8 cellular contexts compared by ENCODE assay signal in the genomic region with DNA sequence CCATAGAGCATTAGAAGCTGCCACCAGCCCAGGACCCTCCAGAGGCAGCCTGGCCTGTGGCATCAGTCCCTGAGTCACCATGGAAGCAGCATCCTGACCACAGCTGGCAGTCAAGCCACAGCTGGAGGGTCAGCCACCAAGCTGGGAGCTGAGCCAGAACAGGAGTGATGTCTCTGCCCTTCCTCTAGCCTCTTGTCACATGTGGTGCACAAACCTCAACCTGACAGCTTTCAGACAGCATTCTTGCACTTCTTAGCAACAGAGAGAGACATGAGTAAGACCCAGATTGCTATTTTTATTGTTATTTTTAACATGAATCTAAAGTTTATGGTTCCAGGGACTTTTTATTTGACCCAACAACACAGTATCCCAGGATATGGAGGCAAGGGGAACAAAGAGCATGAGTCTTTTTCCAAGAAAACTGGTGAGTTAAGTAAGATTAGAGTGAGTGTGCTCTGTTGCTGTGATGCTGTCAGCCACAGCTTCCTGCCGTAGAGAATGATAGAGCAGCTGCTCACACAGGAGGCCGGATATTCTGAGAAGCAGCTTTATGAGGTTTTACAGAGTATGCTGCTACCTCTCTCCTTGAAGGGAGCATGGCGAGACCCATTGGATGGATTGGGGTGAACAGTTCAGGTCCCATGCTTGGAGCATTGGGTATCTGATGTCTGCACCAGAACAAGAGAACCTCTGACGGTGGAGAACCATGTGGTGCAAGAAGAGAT. TPM values are rescaled to one million over a fixed set of nuclear protein-coding genes. Genes with fewer than 3 reads are reported as not detected.
A peak's percentile ranks its signal among the peaks of the same experiment; 100 is the strongest.
DNase-seq lines count a peak whose midpoint lies in the region; ATAC-seq and TF ChIP-seq lines count a peak whose summit lies in the region.

No MANE protein-coding gene starts in this region.

- no peak overlapping the region for H2BK15ac ChIP-seq in H9 (ENCODE audit: low read depth, low read length)

- H2BK120ac ChIP-seq in H9 (ENCODE audit: low read depth, low read length, poor library complexity, severe bottlenecking): no peak overlapping the region

- WGBS in H9 (ENCODE audit: extremely low coverage, insufficient read length, low lambda C conversion rate): no CpG with 5 or more reads among the region's 4 CpGs

- no peak overlapping the region for H3T11ph ChIP-seq in H9 (ENCODE audit: low read length)

- H4K20me1 ChIP-seq in H9 (ENCODE audit: control insufficient read depth, insufficient read depth, insufficient read length): no peaks in the 10 kb centered on the region

- no peaks in the 10 kb centered on the region for H3K27me3 ChIP-seq in H9 (ENCODE audit: insufficient read depth, low read length)

- no peak overlapping the region for H4K8ac ChIP-seq in H9 (replicated peaks; ENCODE audit: insufficient read length, low read depth, low read length)

- H3K4me3 Mint-ChIP-seq in T-helper 17 cell: peak overlapping the region; percentile 75
- H3K4me3 Mint-ChIP-seq in dendritic cell treated with granulocyte-macrophage colony-stimulating factor and Interleukin-4, amounts not matched to agents 40 ng/mL and 50 ng/mL, for 4 days: no peak overlapping the region
- H3K4me3 Mint-ChIP-seq in H9: no peak overlapping the region

- no peak overlapping the region for H2BK5ac ChIP-seq in H9 (ENCODE audit: insufficient read length, low read length)

- peak; percentile 77 for DNase-seq in NK-92 treated with Interleukin-12 subunit alpha and Interleukin-12 subunit beta, amount 100 ng/mL, for 24 hours (lab: John Stamatoyannopoulos, UW)
- no peak for DNase-seq in NK-92 (lab: John Stamatoyannopoulos, UW; ENCODE audit: unreplicated experiment)
- DNase-seq in T-helper 17 cell: peak in 2 of 3 donors; percentile 35 to 45
- peak; percentile 29 to 86 (median 70) for DNase-seq in stimulated activated naive CD4-positive, alpha-beta T cell (lab: John Stamatoyannopoulos, UW)
- no peak for DNase-seq in NCI-H2171 treated with DMSO at 0.1 percent for 48 hours (lab: John Stamatoyannopoulos, UW)
- no peak for DNase-seq in H9

- H4K91ac ChIP-seq in H9 (ENCODE audit: insufficient read length, low read depth, low read length): no peak overlapping the region

- H2BK20ac ChIP-seq in H9 (ENCODE audit: low read depth, low read length, poor library complexity, severe bottlenecking): no peak overlapping the region

- no peak overlapping the region for H3K14ac ChIP-seq in H9 (ENCODE audit: insufficient read depth, low read length)

- H3K9ac ChIP-seq in H9 (ENCODE audit: extremely low read depth, insufficient read length, low read length): no peak overlapping the region

- H3K79me1 ChIP-seq in H9 (ENCODE audit: insufficient read depth, low read depth, low read length, poor library complexity, severe bottlenecking): no peaks in the 10 kb centered on the region

- H3K4me1 Mint-ChIP-seq in T-helper 17 cell (peaks cover 82% of the 10 kb centered on the region), H9 (peaks cover 0 to 2% of the 10 kb centered on the region in 2 experiments; a peak in 2 of 4 replicates)
- peaks cover 32% of the 10 kb centered on the region for H3K4me1 Mint-ChIP-seq in dendritic cell treated with granulocyte-macrophage colony-stimulating factor and Interleukin-4, amounts not matched to agents 40 ng/mL and 50 ng/mL, for 4 days (ENCODE audit: low read depth)

- H3K4me2 ChIP-seq in H9 (ENCODE audit: insufficient read depth, insufficient read length, low read length): no peak overlapping the region

- no peak for TF ChIP-seq CTCF in H9 (conservative IDR thresholded peaks at IDR 0.05)

- no peaks in the 10 kb centered on the region for H3K23me2 ChIP-seq in H9 (ENCODE audit: insufficient read length, low read depth, low read length, poor library complexity, severe bottlenecking)

- ATAC-seq in HG02973 (IDR thresholded peaks at IDR 0.05; ENCODE audit: unreplicated experiment): peak; percentile 94
- ATAC-seq in T-helper 17 cell: peak; percentile 90

- H3K27ac Mint-ChIP-seq in T-helper 17 cell: peak overlapping the region; percentile 96
- H3K27ac Mint-ChIP-seq in dendritic cell treated with granulocyte-macrophage colony-stimulating factor and Interleukin-4, amounts not matched to agents 40 ng/mL and 50 ng/mL, for 4 days: peak overlapping the region; percentile 61
- H3K27ac Mint-ChIP-seq in H9: no peak overlapping the region

- H3K4me1 ChIP-seq in H9 (ENCODE audit: insufficient read depth, low read length): no peaks in the 10 kb centered on the region

- H3K9me3 ChIP-seq in T-helper 17 cell (ENCODE audit: control insufficient read depth, low read length, poor library complexity, severe bottlenecking): no peaks in the 10 kb centered on the region
- H3K9me3 ChIP-seq in H9 (ENCODE audit: control insufficient read depth, low read depth, low read length): no peaks in the 10 kb centered on the region

- no peak overlapping the region for H3K4ac ChIP-seq in H9 (ENCODE audit: low read depth, low read length)

- no peaks in the 10 kb centered on the region for H3K79me2 ChIP-seq in H9 (ENCODE audit: insufficient read depth, low read length)

- no peak overlapping the region for H4K5ac ChIP-seq in H9 (ENCODE audit: insufficient read length, low read depth, low read length)

- H3K56ac ChIP-seq in H9 (ENCODE audit: insufficient read length, low read depth, low read length): no peak overlapping the region

- H2AFZ ChIP-seq in H9 (ENCODE audit: low read length): no peak overlapping the region

- H3K23ac ChIP-seq in H9 (ENCODE audit: insufficient read length, low read depth, low read length): no peak overlapping the region

- no peaks in the 10 kb centered on the region for H3K9me3 Mint-ChIP-seq in dendritic cell treated with granulocyte-macrophage colony-stimulating factor and Interleukin-4, amounts not matched to agents 40 ng/mL and 50 ng/mL, for 4 days
- H3K9me3 Mint-ChIP-seq in H9: no peaks in the 10 kb centered on the region; a peak in 2 of 5 replicates

- intact Hi-C loops in dendritic cell treated with granulocyte-macrophage colony-stimulating factor and Interleukin-4, amounts not matched to agents 40 ng/mL and 50 ng/mL, for 4 days (cut with micrococcal nuclease): loop anchor here (1.0 to 2.0 kb wide), 2 partner anchors 59 to 104 kb away; no protein-coding TSS in a partner anchor

- H3K18ac ChIP-seq in H9 (ENCODE audit: insufficient read length, low read depth, low read length): no peak overlapping the region

- H3K27me3 Mint-ChIP-seq in T-helper 17 cell (no peaks in the 10 kb centered on the region), H9 (ENCODE audit: low read depth) (no peaks in the 10 kb centered on the region; the same call in 1 of the 2 replicates)
- no peaks in the 10 kb centered on the region for H3K27me3 Mint-ChIP-seq in dendritic cell treated with granulocyte-macrophage colony-stimulating factor and Interleukin-4, amounts not matched to agents 40 ng/mL and 50 ng/mL, for 4 days

- H2AK5ac ChIP-seq in H9 (ENCODE audit: insufficient read length, low read length): no peak overlapping the region

- no peak overlapping the region for H2BK12ac ChIP-seq in H9 (ENCODE audit: insufficient read length, low read depth, low read length)

- H3K36me3 Mint-ChIP-seq in T-helper 17 cell (ENCODE audit: low read depth) (peaks cover 14% of the 10 kb centered on the region), H9 (ENCODE audit: insufficient read depth in 1 of 3, low read depth in 3 of 3) (no peaks in the 10 kb centered on the region)
- no peaks in the 10 kb centered on the region for H3K36me3 Mint-ChIP-seq in dendritic cell treated with granulocyte-macrophage colony-stimulating factor and Interleukin-4, amounts not matched to agents 40 ng/mL and 50 ng/mL, for 4 days (ENCODE audit: low read depth)

- H3K27ac ChIP-seq in H9 (ENCODE audit: insufficient read length, low read depth, low read length): no peak overlapping the region

RNA-seq across cellular contexts. Expression of a gene that starts 13.0 kb away (rescaled TPM):
- total RNA-seq in T-helper 17 cell (100 to 1,000 TPM; 363 to 389 TPM), H9 (2021) (74.7 and 84.5 TPM in 2 replicates)

Comparison
In these comparisons a context has a peak if more than half of its experiments do, and no peak if none do; other contexts are left out.
1. DNase-seq: peak in NK-92 treated with Interleukin-12 subunit alpha and Interleukin-12 subunit beta, amount 100 ng/mL, for 24 hours (single experiment), T-helper 17 cell (2 of 3) and stimulated activated naive CD4-positive, alpha-beta T cell (6 of 6); none in NK-92 (single experiment), NCI-H2171 treated with DMSO at 0.1 percent for 48 hours (single experiment) and H9 (single experiment).
2. H3K27ac Mint-ChIP-seq: peak in T-helper 17 cell (single experiment) and dendritic cell treated with granulocyte-macrophage colony-stimulating factor and Interleukin-4, amounts not matched to agents 40 ng/mL and 50 ng/mL, for 4 days (single experiment); none in H9 (0 of 3).